ENCODE assay signal across 8 cellular contexts in the genomic region with DNA sequence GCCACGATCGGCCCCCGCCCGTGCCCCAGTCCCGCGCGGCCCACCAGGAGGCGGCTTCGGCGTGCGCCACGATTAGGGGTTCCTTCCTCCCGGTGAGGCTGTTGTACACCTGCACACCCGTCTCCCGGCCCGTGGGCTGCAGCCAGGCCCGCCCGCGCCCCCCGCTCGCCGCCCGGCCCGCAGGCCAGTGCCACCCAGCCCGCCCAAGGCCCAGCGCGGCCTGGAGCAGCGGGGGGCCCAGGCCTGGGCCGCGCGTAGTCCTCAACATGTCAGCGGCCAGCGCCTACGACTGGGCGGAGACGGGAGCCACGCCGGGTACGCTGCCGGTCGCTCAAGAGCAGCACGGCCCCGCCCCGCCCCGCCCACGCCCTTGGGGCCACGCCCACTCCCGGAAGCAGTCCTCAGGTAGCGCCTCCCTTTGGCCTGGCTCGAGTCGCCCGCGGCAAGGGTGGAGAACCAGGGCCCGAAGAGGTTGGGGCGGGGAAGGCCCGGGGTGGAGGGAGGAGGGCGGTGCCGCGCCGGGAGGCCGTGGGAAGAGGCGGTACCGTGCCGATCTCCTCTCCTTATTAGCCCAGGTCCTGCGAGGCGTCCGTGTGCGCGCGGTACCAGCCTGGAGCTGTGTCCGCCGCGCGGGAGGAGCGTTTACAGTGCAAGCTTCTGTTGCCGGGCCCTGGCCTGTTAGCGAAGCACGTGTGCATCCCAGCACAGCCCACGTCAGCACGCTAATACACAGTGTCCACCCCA. TPM values are rescaled to one million over a fixed set of nuclear protein-coding genes. Genes with fewer than 3 reads are reported as not detected.
DNase-seq lines count a peak whose midpoint lies in the region; ATAC-seq and TF ChIP-seq lines count a peak whose summit lies in the region.

TSS of gene CARS2 (minus strand) at position 291 of the 744 bp plus-strand sequence. CDS start at position 268, 23 bp downstream.

- H3K9me2 ChIP-seq in SU-DHL-6 (replicated peaks; ENCODE audit: insufficient read depth, low read length) = no peaks in the 10 kb centered on the region

- H3K9ac ChIP-seq in SU-DHL-6 (ENCODE audit: low read length) = peak within 1 kb of the TSS; percentile 83

- DNase-seq in GM12865 (ENCODE audit: low read depth) (peak; percentile 98), NCI-H1417 (lab: John Stamatoyannopoulos, UW) (peak; percentile 99), glutamatergic neuron (peak; percentile 97), ovary (peak; percentile 92 to 96 (median 94))
- DNase-seq in activated naive CD8-positive, alpha-beta T cell treated with anti-CD3 and anti-CD28 coated beads for 36 hours = peak; percentile 94

- H3K27ac Mint-ChIP-seq in activated naive CD8-positive, alpha-beta T cell treated with anti-CD3 and anti-CD28 coated beads for 36 hours = peak within 1 kb of the TSS; percentile 92
- H3K27ac Mint-ChIP-seq in glutamatergic neuron (ENCODE audit: unreplicated experiment) = peak within 1 kb of the TSS; percentile 86

- H3K36me3 ChIP-seq in SU-DHL-6 (ENCODE audit: low read length) = peaks cover 6% of the 10 kb centered on the region
- no peaks in the 10 kb centered on the region for H3K36me3 ChIP-seq in ovary
- peaks cover 14% of the 10 kb centered on the region for H3K36me3 ChIP-seq in thymus (ENCODE audit: control insufficient read depth, insufficient read depth)

- no peaks in the 10 kb centered on the region for H3K27me3 ChIP-seq in SU-DHL-6 (ENCODE audit: low read length)
- no peaks in the 10 kb centered on the region for H3K27me3 ChIP-seq in ovary
- H3K27me3 ChIP-seq in thymus (ENCODE audit: control insufficient read depth, insufficient read depth) = no peaks in the 10 kb centered on the region

- 0 to 1% (median 0%) methylated on average over 52 to 80 of the region's 80 CpGs for WGBS in ovary, 3 donors
- under 1% methylated on average over 80 of the region's 80 CpGs for WGBS in thymus

- peak; percentile 98 for ATAC-seq in HG02759 (IDR thresholded peaks at IDR 0.05; ENCODE audit: unreplicated experiment)

- TF ChIP-seq POLR2A in ovary (IDR thresholded peaks at IDR 0.05) = peak; percentile 38

- H3K9me3 ChIP-seq in SU-DHL-6 (ENCODE audit: insufficient read depth, low read length) (no peaks in the 10 kb centered on the region), ovary (no peaks in the 10 kb centered on the region), thymus (ENCODE audit: control insufficient read depth) (no peaks in the 10 kb centered on the region)

- no peak for TF ChIP-seq CTCF in GM12865 (IDR thresholded peaks at IDR 0.05; ENCODE audit: insufficient read depth, low read depth, low read length, missing control alignments)
- TF ChIP-seq CTCF in SU-DHL-6 (IDR thresholded peaks at IDR 0.05; ENCODE audit: insufficient read depth, low read length, poor library complexity, severe bottlenecking) = no peak
- TF ChIP-seq CTCF in glutamatergic neuron (IDR thresholded peaks at IDR 0.05; ENCODE audit: partially characterized antibody, unreplicated experiment) = no peak
- TF ChIP-seq CTCF in ovary (IDR thresholded peaks at IDR 0.05) = peak in 1 of 3 donors; percentile 41

- H3K4me3 ChIP-seq in GM12865 (ENCODE audit: low read depth, low read length) (peak within 1 kb of the TSS; percentile 87), SU-DHL-6 (ENCODE audit: insufficient read depth, low read length, poor library complexity, severe bottlenecking) (peak within 1 kb of the TSS; percentile 82), ovary (peak within 1 kb of the TSS; percentile 74), thymus (ENCODE audit: low read length) (peak within 1 kb of the TSS; percentile 92)

- H3K4me1 ChIP-seq in ovary (ENCODE audit: insufficient read depth) (peaks cover 10% of the 10 kb centered on the region), thymus (ENCODE audit: control insufficient read depth, insufficient read depth, low read length) (peaks cover 4% of the 10 kb centered on the region)

- H2AFZ ChIP-seq in SU-DHL-6 (ENCODE audit: low read depth, low read length, severe bottlenecking) = peak within 1 kb of the TSS; percentile 52

- H3K27ac ChIP-seq in SU-DHL-6 (ENCODE audit: low read depth, low read length) (peak within 1 kb of the TSS; percentile 62), ovary (peak within 1 kb of the TSS in 1 of 2 donors; percentile 55), thymus (ENCODE audit: low read depth) (peak within 1 kb of the TSS; percentile 87)

- H3F3A ChIP-seq in SU-DHL-6 (ENCODE audit: insufficient read depth) = peaks cover 10% of the 10 kb centered on the region

- H3K27me3 Mint-ChIP-seq in activated naive CD8-positive, alpha-beta T cell treated with anti-CD3 and anti-CD28 coated beads for 36 hours = no peaks in the 10 kb centered on the region
- H3K27me3 Mint-ChIP-seq in glutamatergic neuron (ENCODE audit: unreplicated experiment) = peaks cover 7% of the 10 kb centered on the region

- H3K4me3 Mint-ChIP-seq in activated naive CD8-positive, alpha-beta T cell treated with anti-CD3 and anti-CD28 coated beads for 36 hours = peak within 1 kb of the TSS; percentile 92
- peak within 1 kb of the TSS; percentile 90 for H3K4me3 Mint-ChIP-seq in glutamatergic neuron (ENCODE audit: unreplicated experiment)

- TF ChIP-seq EP300 in ovary (IDR thresholded peaks at IDR 0.05) = no peak

- H3K4me1 Mint-ChIP-seq in activated naive CD8-positive, alpha-beta T cell treated with anti-CD3 and anti-CD28 coated beads for 36 hours = peaks cover 30% of the 10 kb centered on the region
- H3K4me1 Mint-ChIP-seq in glutamatergic neuron (ENCODE audit: low read depth, unreplicated experiment) = peaks cover 24% of the 10 kb centered on the region

- no peaks in the 10 kb centered on the region for H3K9me3 Mint-ChIP-seq in activated naive CD8-positive, alpha-beta T cell treated with anti-CD3 and anti-CD28 coated beads for 36 hours
- peaks cover 15% of the 10 kb centered on the region for H3K9me3 Mint-ChIP-seq in glutamatergic neuron (ENCODE audit: unreplicated experiment)

- intact Hi-C loops in ovary (cut with DNase I) = loop anchor here in 2 of 4 donors (10.0 kb wide), 2 partner anchors 61 to 71 kb away; no protein-coding TSS in a partner anchor

- peaks cover 15% of the 10 kb centered on the region for H3K36me3 Mint-ChIP-seq in activated naive CD8-positive, alpha-beta T cell treated with anti-CD3 and anti-CD28 coated beads for 36 hours
- no peaks in the 10 kb centered on the region for H3K36me3 Mint-ChIP-seq in glutamatergic neuron (ENCODE audit: unreplicated experiment)

- H3K4me2 ChIP-seq in SU-DHL-6 (ENCODE audit: low read depth, low read length, poor library complexity, severe bottlenecking) = peak within 1 kb of the TSS; percentile 98

- H4K20me1 ChIP-seq in SU-DHL-6 (ENCODE audit: low read depth, low read length) = no peaks in the 10 kb centered on the region

- peaks cover 22% of the 10 kb centered on the region for H3K79me2 ChIP-seq in SU-DHL-6 (ENCODE audit: insufficient read depth, low read length)

RNA-seq across cellular contexts. Expression of gene CARS2, which starts in this region (rescaled TPM):
- 10 to 100 TPM; 81.1 to 84.8 TPM for total RNA-seq in activated naive CD8-positive, alpha-beta T cell treated with anti-CD3 and anti-CD28 coated beads for 36 hours
- total RNA-seq in glutamatergic neuron (ENCODE audit: unreplicated experiment) (102 TPM), ovary (10 to 100 TPM; 34.1 to 56.7 (median 44.3) TPM)
- polyA plus RNA-seq in ovary (10 to 100 TPM; 41.3 to 65.2 TPM), thymus (105 TPM)
